ENCODE assay signal across 1 cellular context in the genomic region with DNA sequence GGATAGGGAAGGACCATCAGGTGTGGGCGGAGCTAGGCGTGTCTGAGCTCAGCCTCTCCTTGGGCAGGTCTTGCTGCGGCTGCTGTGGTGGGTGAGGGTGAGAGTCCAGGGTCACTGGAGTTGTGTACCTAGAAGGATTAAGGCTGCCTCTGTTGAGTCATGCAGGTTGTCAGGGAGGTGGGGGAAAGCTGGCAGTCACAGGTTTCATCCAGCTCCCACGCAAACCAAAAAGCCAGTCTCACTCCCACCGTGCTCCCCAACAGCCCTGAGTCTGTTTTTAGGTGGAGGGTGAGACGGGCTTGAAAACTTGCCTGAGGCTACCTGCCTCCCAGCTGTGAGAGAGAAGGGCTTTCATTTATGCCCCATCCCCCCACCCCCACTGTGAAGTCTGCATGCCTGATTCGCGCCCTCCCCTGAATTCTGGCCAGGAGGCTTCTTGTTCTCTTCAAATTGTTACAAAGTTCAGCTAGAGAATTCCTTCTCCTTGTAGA.
TF ChIP-seq lines count a peak whose summit lies in the region.

No MANE protein-coding gene starts in this region.

TF ChIP-seq in HepG2, 621 proteins besides CTCF, POLR2A, EP300 and RAD21 (continued from another document and continues in another):
- TF ChIP-seq, protein P1, sequence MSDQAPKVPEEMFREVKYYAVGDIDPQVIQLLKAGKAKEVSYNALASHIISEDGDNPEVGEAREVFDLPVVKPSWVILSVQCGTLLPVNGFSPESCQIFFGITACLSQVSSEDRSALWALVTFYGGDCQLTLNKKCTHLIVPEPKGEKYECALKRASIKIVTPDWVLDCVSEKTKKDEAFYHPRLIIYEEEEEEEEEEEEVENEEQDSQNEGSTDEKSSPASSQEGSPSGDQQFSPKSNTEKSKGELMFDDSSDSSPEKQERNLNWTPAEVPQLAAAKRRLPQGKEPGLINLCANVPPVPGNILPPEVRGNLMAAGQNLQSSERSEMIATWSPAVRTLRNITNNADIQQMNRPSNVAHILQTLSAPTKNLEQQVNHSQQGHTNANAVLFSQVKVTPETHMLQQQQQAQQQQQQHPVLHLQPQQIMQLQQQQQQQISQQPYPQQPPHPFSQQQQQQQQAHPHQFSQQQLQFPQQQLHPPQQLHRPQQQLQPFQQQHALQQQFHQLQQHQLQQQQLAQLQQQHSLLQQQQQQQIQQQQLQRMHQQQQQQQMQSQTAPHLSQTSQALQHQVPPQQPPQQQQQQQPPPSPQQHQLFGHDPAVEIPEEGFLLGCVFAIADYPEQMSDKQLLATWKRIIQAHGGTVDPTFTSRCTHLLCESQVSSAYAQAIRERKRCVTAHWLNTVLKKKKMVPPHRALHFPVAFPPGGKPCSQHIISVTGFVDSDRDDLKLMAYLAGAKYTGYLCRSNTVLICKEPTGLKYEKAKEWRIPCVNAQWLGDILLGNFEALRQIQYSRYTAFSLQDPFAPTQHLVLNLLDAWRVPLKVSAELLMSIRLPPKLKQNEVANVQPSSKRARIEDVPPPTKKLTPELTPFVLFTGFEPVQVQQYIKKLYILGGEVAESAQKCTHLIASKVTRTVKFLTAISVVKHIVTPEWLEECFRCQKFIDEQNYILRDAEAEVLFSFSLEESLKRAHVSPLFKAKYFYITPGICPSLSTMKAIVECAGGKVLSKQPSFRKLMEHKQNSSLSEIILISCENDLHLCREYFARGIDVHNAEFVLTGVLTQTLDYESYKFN (CRISPR knock-in tag; conservative IDR thresholded peaks at IDR 0.05) = 0 out of 2 replicates have a peak, but pooled peaks have one; percentile 24
- TF ChIP-seq ZNF720 (CRISPR knock-in tag; IDR thresholded peaks at IDR 0.05) (no peak), ZNF878 (CRISPR knock-in tag; IDR thresholded peaks at IDR 0.05) (no peak), GTF3A (CRISPR knock-in tag; conservative IDR thresholded peaks at IDR 0.05) (no peak), KMT2B (CRISPR knock-in tag; IDR thresholded peaks at IDR 0.05) (no peak), ZNF30 (CRISPR knock-in tag; IDR thresholded peaks at IDR 0.05) (no peak), SIX1 (CRISPR knock-in tag; IDR thresholded peaks at IDR 0.05; ENCODE audit: borderline replicate concordance) (no peak), ZNF572 (CRISPR knock-in tag; IDR thresholded peaks at IDR 0.05) (no peak), RXRA (CRISPR knock-in tag; IDR thresholded peaks at IDR 0.05) (0 out of 2 replicates have a peak, but pooled peaks have one; percentile 19), ZNF431 (CRISPR knock-in tag; IDR thresholded peaks at IDR 0.05; ENCODE audit: borderline replicate concordance, low read depth) (no peak), FOXA3 (CRISPR knock-in tag; IDR thresholded peaks at IDR 0.05) (peak; percentile 37; the same call in 1 of the 2 replicates), MTA1 (CRISPR knock-in tag; IDR thresholded peaks at IDR 0.05; ENCODE audit: borderline replicate concordance) (no peak), NR2F6 (IDR thresholded peaks at IDR 0.05) (no peak), NR2F6 (CRISPR knock-in tag; IDR thresholded peaks at IDR 0.05) (0 out of 2 replicates have a peak, but pooled peaks have one; percentile 15), NFYB (CRISPR knock-in tag; IDR thresholded peaks at IDR 0.05) (no peak), SETDB1 (CRISPR knock-in tag; IDR thresholded peaks at IDR 0.05; ENCODE audit: borderline replicate concordance) (no peak), SALL2 (CRISPR knock-in tag; IDR thresholded peaks at IDR 0.05) (0 out of 2 replicates have a peak, but pooled peaks have one; percentile 25), KLF12 (CRISPR knock-in tag; IDR thresholded peaks at IDR 0.05; ENCODE audit: borderline replicate concordance) (no peak), MAFF (IDR thresholded peaks at IDR 0.05; ENCODE audit: low read depth, low read length) (no peak), ZNF263 (CRISPR knock-in tag; IDR thresholded peaks at IDR 0.05) (peak; percentile 81), SYNCRIP (IDR thresholded peaks at IDR 0.05; ENCODE audit: insufficient read depth, low read depth, low read length) (no peak), HOXA5 (CRISPR knock-in tag; IDR thresholded peaks at IDR 0.05) (no peak), SMC3 (IDR thresholded peaks at IDR 0.05; ENCODE audit: low read length) (no peak), ZNF567 (CRISPR knock-in tag; IDR thresholded peaks at IDR 0.05; ENCODE audit: borderline replicate concordance) (0 out of 2 replicates have a peak, but pooled peaks have one; percentile 18), SMARCE1 (IDR thresholded peaks at IDR 0.05; ENCODE audit: borderline replicate concordance) (no peak), MXD4 (CRISPR knock-in tag; IDR thresholded peaks at IDR 0.05) (no peak), DR1 (CRISPR knock-in tag; IDR thresholded peaks at IDR 0.05) (no peak), BCL6 (CRISPR knock-in tag; IDR thresholded peaks at IDR 0.05) (no peak), ZFP1 (CRISPR knock-in tag; IDR thresholded peaks at IDR 0.05) (no peak), PHB2 (IDR thresholded peaks at IDR 0.05; ENCODE audit: partially characterized antibody) (no peak), ZNF317 (CRISPR knock-in tag; IDR thresholded peaks at IDR 0.05) (no peak), CBFB (CRISPR knock-in tag; IDR thresholded peaks at IDR 0.05) (no peak), SALL1 (CRISPR knock-in tag; IDR thresholded peaks at IDR 0.05) (peak; percentile 35; the same call in 1 of the 2 replicates), FOSL2 (CRISPR knock-in tag; IDR thresholded peaks at IDR 0.05) (peak; percentile 82), MIXL1 (CRISPR knock-in tag; IDR thresholded peaks at IDR 0.05) (no peak), RARA (CRISPR knock-in tag; IDR thresholded peaks at IDR 0.05) (0 out of 2 replicates have a peak, but pooled peaks have one; percentile 19), FOXM1 (CRISPR knock-in tag; IDR thresholded peaks at IDR 0.05) (no peak), ZFY (CRISPR knock-in tag; IDR thresholded peaks at IDR 0.05) (no peak), ZNF180 (CRISPR knock-in tag; IDR thresholded peaks at IDR 0.05; ENCODE audit: borderline replicate concordance, low read depth) (no peak), GATAD2A (CRISPR knock-in tag; IDR thresholded peaks at IDR 0.05) (peak; percentile 64), ATM (IDR thresholded peaks at IDR 0.05; ENCODE audit: borderline replicate concordance) (no peak), XRCC5 (optimal IDR thresholded peaks at IDR 0.05; ENCODE audit: low read length) (no peak), KAT7 (CRISPR knock-in tag; IDR thresholded peaks at IDR 0.05; ENCODE audit: borderline replicate concordance) (no peak), HNF4A (CRISPR knock-in tag; IDR thresholded peaks at IDR 0.05) (peak; percentile 37), ZNF563 (CRISPR knock-in tag; IDR thresholded peaks at IDR 0.05) (no peak), MEIS1 (CRISPR knock-in tag; IDR thresholded peaks at IDR 0.05; ENCODE audit: borderline replicate concordance) (no peak)
- TF ChIP-seq, protein P2, sequence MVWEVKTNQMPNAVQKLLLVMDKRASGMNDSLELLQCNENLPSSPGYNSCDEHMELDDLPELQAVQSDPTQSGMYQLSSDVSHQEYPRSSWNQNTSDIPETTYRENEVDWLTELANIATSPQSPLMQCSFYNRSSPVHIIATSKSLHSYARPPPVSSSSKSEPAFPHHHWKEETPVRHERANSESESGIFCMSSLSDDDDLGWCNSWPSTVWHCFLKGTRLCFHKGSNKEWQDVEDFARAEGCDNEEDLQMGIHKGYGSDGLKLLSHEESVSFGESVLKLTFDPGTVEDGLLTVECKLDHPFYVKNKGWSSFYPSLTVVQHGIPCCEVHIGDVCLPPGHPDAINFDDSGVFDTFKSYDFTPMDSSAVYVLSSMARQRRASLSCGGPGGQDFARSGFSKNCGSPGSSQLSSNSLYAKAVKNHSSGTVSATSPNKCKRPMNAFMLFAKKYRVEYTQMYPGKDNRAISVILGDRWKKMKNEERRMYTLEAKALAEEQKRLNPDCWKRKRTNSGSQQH (CRISPR knock-in tag; IDR thresholded peaks at IDR 0.05; ENCODE audit: low read depth) = 0 out of 2 replicates have a peak, but pooled peaks have one; percentile 19
- TF ChIP-seq, protein P3, sequence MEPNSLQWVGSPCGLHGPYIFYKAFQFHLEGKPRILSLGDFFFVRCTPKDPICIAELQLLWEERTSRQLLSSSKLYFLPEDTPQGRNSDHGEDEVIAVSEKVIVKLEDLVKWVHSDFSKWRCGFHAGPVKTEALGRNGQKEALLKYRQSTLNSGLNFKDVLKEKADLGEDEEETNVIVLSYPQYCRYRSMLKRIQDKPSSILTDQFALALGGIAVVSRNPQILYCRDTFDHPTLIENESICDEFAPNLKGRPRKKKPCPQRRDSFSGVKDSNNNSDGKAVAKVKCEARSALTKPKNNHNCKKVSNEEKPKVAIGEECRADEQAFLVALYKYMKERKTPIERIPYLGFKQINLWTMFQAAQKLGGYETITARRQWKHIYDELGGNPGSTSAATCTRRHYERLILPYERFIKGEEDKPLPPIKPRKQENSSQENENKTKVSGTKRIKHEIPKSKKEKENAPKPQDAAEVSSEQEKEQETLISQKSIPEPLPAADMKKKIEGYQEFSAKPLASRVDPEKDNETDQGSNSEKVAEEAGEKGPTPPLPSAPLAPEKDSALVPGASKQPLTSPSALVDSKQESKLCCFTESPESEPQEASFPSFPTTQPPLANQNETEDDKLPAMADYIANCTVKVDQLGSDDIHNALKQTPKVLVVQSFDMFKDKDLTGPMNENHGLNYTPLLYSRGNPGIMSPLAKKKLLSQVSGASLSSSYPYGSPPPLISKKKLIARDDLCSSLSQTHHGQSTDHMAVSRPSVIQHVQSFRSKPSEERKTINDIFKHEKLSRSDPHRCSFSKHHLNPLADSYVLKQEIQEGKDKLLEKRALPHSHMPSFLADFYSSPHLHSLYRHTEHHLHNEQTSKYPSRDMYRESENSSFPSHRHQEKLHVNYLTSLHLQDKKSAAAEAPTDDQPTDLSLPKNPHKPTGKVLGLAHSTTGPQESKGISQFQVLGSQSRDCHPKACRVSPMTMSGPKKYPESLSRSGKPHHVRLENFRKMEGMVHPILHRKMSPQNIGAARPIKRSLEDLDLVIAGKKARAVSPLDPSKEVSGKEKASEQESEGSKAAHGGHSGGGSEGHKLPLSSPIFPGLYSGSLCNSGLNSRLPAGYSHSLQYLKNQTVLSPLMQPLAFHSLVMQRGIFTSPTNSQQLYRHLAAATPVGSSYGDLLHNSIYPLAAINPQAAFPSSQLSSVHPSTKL (CRISPR knock-in tag; IDR thresholded peaks at IDR 0.05) = 0 out of 2 replicates have a peak, but pooled peaks have one; percentile 51
- TF ChIP-seq, protein P4, sequence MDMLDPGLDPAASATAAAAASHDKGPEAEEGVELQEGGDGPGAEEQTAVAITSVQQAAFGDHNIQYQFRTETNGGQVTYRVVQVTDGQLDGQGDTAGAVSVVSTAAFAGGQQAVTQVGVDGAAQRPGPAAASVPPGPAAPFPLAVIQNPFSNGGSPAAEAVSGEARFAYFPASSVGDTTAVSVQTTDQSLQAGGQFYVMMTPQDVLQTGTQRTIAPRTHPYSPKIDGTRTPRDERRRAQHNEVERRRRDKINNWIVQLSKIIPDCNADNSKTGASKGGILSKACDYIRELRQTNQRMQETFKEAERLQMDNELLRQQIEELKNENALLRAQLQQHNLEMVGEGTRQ (IDR thresholded peaks at IDR 0.05; ENCODE audit: low read depth, low read length) = no peak
- TF ChIP-seq, protein P4 (CRISPR knock-in tag; IDR thresholded peaks at IDR 0.05; ENCODE audit: borderline replicate concordance) = no peak
- TF ChIP-seq, protein P5, sequence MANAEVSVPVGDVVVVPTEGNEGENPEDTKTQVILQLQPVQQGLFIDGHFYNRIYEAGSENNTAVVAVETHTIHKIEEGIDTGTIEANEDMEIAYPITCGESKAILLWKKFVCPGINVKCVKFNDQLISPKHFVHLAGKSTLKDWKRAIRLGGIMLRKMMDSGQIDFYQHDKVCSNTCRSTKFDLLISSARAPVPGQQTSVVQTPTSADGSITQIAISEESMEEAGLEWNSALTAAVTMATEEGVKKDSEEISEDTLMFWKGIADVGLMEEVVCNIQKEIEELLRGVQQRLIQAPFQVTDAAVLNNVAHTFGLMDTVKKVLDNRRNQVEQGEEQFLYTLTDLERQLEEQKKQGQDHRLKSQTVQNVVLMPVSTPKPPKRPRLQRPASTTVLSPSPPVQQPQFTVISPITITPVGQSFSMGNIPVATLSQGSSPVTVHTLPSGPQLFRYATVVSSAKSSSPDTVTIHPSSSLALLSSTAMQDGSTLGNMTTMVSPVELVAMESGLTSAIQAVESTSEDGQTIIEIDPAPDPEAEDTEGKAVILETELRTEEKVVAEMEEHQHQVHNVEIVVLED (CRISPR knock-in tag; IDR thresholded peaks at IDR 0.05; ENCODE audit: borderline replicate concordance) = no peak
- TF ChIP-seq, protein P6, sequence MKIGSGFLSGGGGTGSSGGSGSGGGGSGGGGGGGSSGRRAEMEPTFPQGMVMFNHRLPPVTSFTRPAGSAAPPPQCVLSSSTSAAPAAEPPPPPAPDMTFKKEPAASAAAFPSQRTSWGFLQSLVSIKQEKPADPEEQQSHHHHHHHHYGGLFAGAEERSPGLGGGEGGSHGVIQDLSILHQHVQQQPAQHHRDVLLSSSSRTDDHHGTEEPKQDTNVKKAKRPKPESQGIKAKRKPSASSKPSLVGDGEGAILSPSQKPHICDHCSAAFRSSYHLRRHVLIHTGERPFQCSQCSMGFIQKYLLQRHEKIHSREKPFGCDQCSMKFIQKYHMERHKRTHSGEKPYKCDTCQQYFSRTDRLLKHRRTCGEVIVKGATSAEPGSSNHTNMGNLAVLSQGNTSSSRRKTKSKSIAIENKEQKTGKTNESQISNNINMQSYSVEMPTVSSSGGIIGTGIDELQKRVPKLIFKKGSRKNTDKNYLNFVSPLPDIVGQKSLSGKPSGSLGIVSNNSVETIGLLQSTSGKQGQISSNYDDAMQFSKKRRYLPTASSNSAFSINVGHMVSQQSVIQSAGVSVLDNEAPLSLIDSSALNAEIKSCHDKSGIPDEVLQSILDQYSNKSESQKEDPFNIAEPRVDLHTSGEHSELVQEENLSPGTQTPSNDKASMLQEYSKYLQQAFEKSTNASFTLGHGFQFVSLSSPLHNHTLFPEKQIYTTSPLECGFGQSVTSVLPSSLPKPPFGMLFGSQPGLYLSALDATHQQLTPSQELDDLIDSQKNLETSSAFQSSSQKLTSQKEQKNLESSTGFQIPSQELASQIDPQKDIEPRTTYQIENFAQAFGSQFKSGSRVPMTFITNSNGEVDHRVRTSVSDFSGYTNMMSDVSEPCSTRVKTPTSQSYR (CRISPR knock-in tag; IDR thresholded peaks at IDR 0.05; ENCODE audit: borderline replicate concordance) = 0 out of 2 replicates have a peak, but pooled peaks have one; percentile 13
